ENCODE assay signal across 17 cellular contexts in genomic region chr20:418858-419365, GRCh38.
"Had no signal": no experiment of that assay in that cellular context is flagged by ENCODE, and none has a peak within 500 bp of the region (broad histone marks: within the 10 kb centered on the region; RNA-seq: fewer than 3 reads in every experiment).

No MANE protein-coding gene starts in this region.

- H3K9me3 ChIP-seq: esophagus muscularis mucosa, left lung, right atrium auricular region, suprapubic skin, upper lobe of left lung had no signal

- H3K27ac Mint-ChIP-seq: nephron, progenitor cell of endocrine pancreas had no signal

- ATAC-seq: left lung had no signal

- H3K27me3 ChIP-seq: esophagus muscularis mucosa, left lung, right atrium auricular region, suprapubic skin, upper lobe of left lung had no signal

- DNase-seq: activated CD4-positive, alpha-beta T cell treated with anti-CD3 and anti-CD28 coated beads, Interleukin-2, amount 50 U/mL, for 1 hour; activated effector memory CD4-positive, alpha-beta T cell treated with Interleukin-2 at 50 U/mL for 16 hours; activated naive CD4-positive, alpha-beta T cell treated with anti-CD3 and anti-CD28 coated beads, Interleukin-2, amount 50 U/mL, for 16 hours; kidney; mesendoderm; occipital lobe; stimulated activated CD4-positive, alpha-beta T cell treated with anti-CD3 and anti-CD28 coated beads, Interleukin-4, amount 100 ng/mL, for 24 hours; stimulated activated naive CD4-positive, alpha-beta T cell treated with Interleukin-2 at 50 U/mL for 16 hours had no signal

- H3K4me1 ChIP-seq: right atrium auricular region, suprapubic skin had no signal

- H3K4me3 Mint-ChIP-seq: nephron had no signal

- H3K27me3 Mint-ChIP-seq: progenitor cell of endocrine pancreas had no signal

- H3K9me3 Mint-ChIP-seq: nephron had no signal

- FAIRE-seq: endometrium, kidney had no signal

- H3K4me3 ChIP-seq: esophagus muscularis mucosa, left lung, right atrium auricular region, skin epidermis, suprapubic skin, upper lobe of left lung had no signal

- H3K27ac ChIP-seq: esophagus muscularis mucosa, left lung, right atrium auricular region, skin epidermis, suprapubic skin, upper lobe of left lung had no signal
